ENCODE assay signal across 14 cellular contexts in genomic region chr10:5237541-5237940, GRCh38. TPM values are rescaled to one million over a fixed set of nuclear protein-coding genes. Genes with fewer than 3 reads are reported as not detected.
"Had no signal": no experiment of that assay in that cellular context is flagged by ENCODE, and none has a peak within 500 bp of the region (broad histone marks: within the 10 kb centered on the region; RNA-seq: fewer than 3 reads in every experiment).

No MANE protein-coding gene starts in this region.

RNA-seq across cellular contexts. Expression of gene AKR1C4, which starts 40.9 kb away (rescaled TPM):
- total RNA-seq: stomach, subcutaneous adipose tissue, temporal lobe, thoracic aorta, thyroid gland, tibial nerve, transverse colon, upper lobe of left lung, upper lobe of right lung, ureter, urinary bladder, uterus, vagina had no signal
- polyA plus RNA-seq: stomach had no signal

RNA-seq across cellular contexts. Expression of gene AKR1C8, which starts 52.6 kb away (rescaled TPM):
- total RNA-seq: stomach, suprapubic skin, temporal lobe, thoracic aorta, thyroid gland, tibial nerve, ureter, urinary bladder, uterus, vagina had no signal
- polyA plus RNA-seq: stomach, urinary bladder had no signal
